15 cellular contexts compared by ENCODE assay signal in the genomic region with DNA sequence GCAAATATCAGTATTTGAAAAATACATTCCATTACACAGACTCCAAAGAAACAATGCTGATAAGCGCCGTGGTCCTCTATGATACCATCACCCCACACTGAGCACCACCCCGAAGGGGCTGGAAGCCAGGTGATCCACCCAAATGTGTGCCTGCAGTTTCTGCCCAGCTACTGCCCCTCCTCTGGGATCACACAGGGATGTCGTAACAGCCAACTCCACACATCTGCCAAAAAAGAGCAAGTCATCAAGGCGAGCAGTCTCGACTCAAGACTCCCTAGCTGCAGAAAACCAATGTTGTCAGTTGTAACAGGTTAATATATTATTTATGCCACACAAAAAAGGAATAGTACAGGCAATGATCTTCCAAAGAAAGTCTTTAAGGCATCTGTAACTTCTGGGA. TPM values are rescaled to one million over a fixed set of nuclear protein-coding genes. Genes with fewer than 3 reads are reported as not detected.
A peak's percentile ranks its signal among the peaks of the same experiment; 100 is the strongest.
DNase-seq lines count a peak whose midpoint lies in the region; ATAC-seq and TF ChIP-seq lines count a peak whose summit lies in the region.
"Had no signal": no experiment of that assay in that cellular context is flagged by ENCODE, and none has a peak within 500 bp of the region (broad histone marks: within the 10 kb centered on the region; RNA-seq: fewer than 3 reads in every experiment).

No MANE protein-coding gene starts in this region.

- TF ChIP-seq CTCF in neural crest cell (conservative IDR thresholded peaks at IDR 0.05), result no peak
- TF ChIP-seq CTCF in HFFc6 (IDR thresholded peaks at IDR 0.05), result no peak

- H3K27ac Mint-ChIP-seq in effector memory CD8-positive, alpha-beta T cell, result peak overlapping the region; percentile 17 to 67
- H3K27ac Mint-ChIP-seq in neural crest cell (ENCODE audit: unreplicated experiment), result peak overlapping the region; percentile 88
- no peak overlapping the region for H3K27ac Mint-ChIP-seq in HFFc6
- H3K27ac Mint-ChIP-seq: activated naive CD8-positive, alpha-beta T cell had no signal

- no peaks in the 10 kb centered on the region for H3K9me3 Mint-ChIP-seq in effector memory CD8-positive, alpha-beta T cell
- H3K9me3 Mint-ChIP-seq in neural crest cell (no peaks in the 10 kb centered on the region), HFFc6 (no peaks in the 10 kb centered on the region)
- H3K9me3 Mint-ChIP-seq: CD4-positive, CD25-positive, alpha-beta regulatory T cell; stimulated activated naive B cell treated with anti-CD40 and anti-IgM and Interleukin-4, amounts not matched to agents 10 μg/mL and 1 μg/mL and 100 μg/mL, for 72 hours had no signal

- peak; percentile 16 for DNase-seq in ELR (ENCODE audit: low read depth)
- peak; percentile 38 for DNase-seq in NCI-H226
- no peak for DNase-seq in effector memory CD8-positive, alpha-beta T cell
- DNase-seq in neural crest cell (ENCODE audit: low read depth, low spot score), result no peak
- DNase-seq in iPS-NIHi11 (ENCODE audit: low spot score), result no peak
- no peak for DNase-seq in HFFc6
- DNase-seq in left colon, result no peak
- DNase-seq: activated CD8-positive, alpha-beta memory T cell treated with anti-CD3 and anti-CD28 coated beads for 24 hours; CD4-positive, CD25-positive, alpha-beta regulatory T cell; NCI-H345; stimulated activated CD4-positive, alpha-beta T cell treated with anti-CD3 and anti-CD28 coated beads, Interleukin-4, amount 100 ng/mL, for 1 hour; stimulated activated naive B cell treated with anti-CD40 and anti-IgM and Interleukin-4, amounts not matched to agents 10 μg/mL and 1 μg/mL and 100 μg/mL, for 72 hours had no signal

- H3K27me3 Mint-ChIP-seq in effector memory CD8-positive, alpha-beta T cell, result no peaks in the 10 kb centered on the region
- no peaks in the 10 kb centered on the region for H3K27me3 Mint-ChIP-seq in neural crest cell (ENCODE audit: low read depth)
- H3K27me3 Mint-ChIP-seq in HFFc6 (ENCODE audit: insufficient read depth), result peaks cover 2% of the 10 kb centered on the region; the same call in 1 of the 2 replicates
- H3K27me3 Mint-ChIP-seq: activated naive CD8-positive, alpha-beta T cell; CD4-positive, CD25-positive, alpha-beta regulatory T cell; stimulated activated naive B cell treated with anti-CD40 and anti-IgM and Interleukin-4, amounts not matched to agents 10 μg/mL and 1 μg/mL and 100 μg/mL, for 72 hours had no signal

- H3K36me3 Mint-ChIP-seq in effector memory CD8-positive, alpha-beta T cell (ENCODE audit: insufficient read depth), result peaks cover 43% of the 10 kb centered on the region
- H3K36me3 Mint-ChIP-seq in neural crest cell (ENCODE audit: low read depth), result peaks cover 6% of the 10 kb centered on the region
- peaks cover 40% of the 10 kb centered on the region for H3K36me3 Mint-ChIP-seq in HFFc6 (ENCODE audit: low read depth)

- ATAC-seq in effector memory CD8-positive, alpha-beta T cell (replicated peaks), result no peak
- ATAC-seq in HG03520 (IDR thresholded peaks at IDR 0.05; ENCODE audit: unreplicated experiment) (no peak), left colon (no peak)
- ATAC-seq: esophagus mucosa; stimulated activated naive B cell treated with anti-CD40 and anti-IgM and Interleukin-4, amounts not matched to agents 10 μg/mL and 1 μg/mL and 100 μg/mL, for 72 hours had no signal

- peaks cover 0 to 3% of the 10 kb centered on the region in 2 donors for H3K4me1 Mint-ChIP-seq in effector memory CD8-positive, alpha-beta T cell (ENCODE audit: low read depth in 2 of 2)
- peaks cover 17% of the 10 kb centered on the region for H3K4me1 Mint-ChIP-seq in neural crest cell
- peaks cover 27% of the 10 kb centered on the region for H3K4me1 Mint-ChIP-seq in HFFc6 (ENCODE audit: low read depth)

- intact Hi-C loops in left colon (cut with DNase I, micrococcal nuclease), result no loop called here

- H3K4me3 Mint-ChIP-seq in effector memory CD8-positive, alpha-beta T cell, result no peak overlapping the region
- H3K4me3 Mint-ChIP-seq in neural crest cell (no peak overlapping the region), HFFc6 (no peak overlapping the region)
- H3K4me3 Mint-ChIP-seq: activated naive CD8-positive, alpha-beta T cell; CD4-positive, CD25-positive, alpha-beta regulatory T cell; stimulated activated naive B cell treated with anti-CD40 and anti-IgM and Interleukin-4, amounts not matched to agents 10 μg/mL and 1 μg/mL and 100 μg/mL, for 72 hours had no signal

RNA-seq across cellular contexts. Expression of gene CYB5D2, which starts 21.0 kb away (rescaled TPM):
- total RNA-seq in neural crest cell (12.1 and 12.9 TPM in 2 replicates), left colon (10 to 100 TPM; 11.8 to 16.3 TPM)
- 10 to 100 TPM; 12.5 to 22.2 (median 13.1) TPM for total RNA-seq in HFFc6 (2021; fragmentation: NEBNext Ultra II Directional; extraction: Animal tissue kit (Norgen Biotek cat#: 25700))

RNA-seq across cellular contexts. Expression of gene ZZEF1, which starts 21.1 kb away (rescaled TPM):
- total RNA-seq in neural crest cell (26.9 and 28.0 TPM in 2 replicates), left colon (100 to 1,000 TPM; 134 to 164 TPM)
- 10 to 100 TPM; 19.3 to 26.6 (median 23.1) TPM for total RNA-seq in HFFc6 (2021; fragmentation: NEBNext Ultra II Directional; extraction: Animal tissue kit (Norgen Biotek cat#: 25700))

Comparison
In these comparisons a context has a peak if more than half of its experiments do, and no peak if none do; other contexts are left out.
1. DNase-seq: peak in ELR (single experiment) and NCI-H226 (single experiment); none in effector memory CD8-positive, alpha-beta T cell (0 of 3), neural crest cell (single experiment), iPS-NIHi11 (single experiment), HFFc6 (single experiment) and left colon (0 of 2).